17 cellular contexts compared by ENCODE assay signal in the genomic region with DNA sequence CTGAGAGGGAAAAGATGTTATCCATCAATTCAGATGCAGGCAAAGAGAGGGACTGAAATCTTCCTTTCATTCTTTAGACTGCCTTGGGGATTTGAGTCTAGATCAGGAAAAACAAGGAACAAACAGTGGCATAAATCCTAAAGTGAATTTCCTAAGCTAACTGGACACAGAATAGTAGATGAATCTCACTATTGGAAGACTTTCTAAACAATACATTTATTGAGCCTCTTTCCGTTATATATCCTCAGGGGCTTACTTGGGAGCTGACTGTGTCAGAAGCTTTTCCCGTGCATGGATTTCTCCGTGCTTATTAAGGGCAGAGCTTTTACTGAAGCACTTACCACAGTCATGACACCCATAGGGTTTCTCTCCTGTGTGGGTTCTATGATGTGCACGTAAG. TPM values are rescaled to one million over a fixed set of nuclear protein-coding genes. Genes with fewer than 3 reads are reported as not detected.
DNase-seq lines count a peak whose midpoint lies in the region; ATAC-seq and TF ChIP-seq lines count a peak whose summit lies in the region.
"Had no signal": no experiment of that assay in that cellular context is flagged by ENCODE, and none has a peak within 500 bp of the region (broad histone marks: within the 10 kb centered on the region; RNA-seq: fewer than 3 reads in every experiment).

No MANE protein-coding gene starts in this region.

- H3K27ac ChIP-seq in PC-3 (ENCODE audit: low read length) (no peak overlapping the region), coronary artery (no peak overlapping the region), liver (ENCODE audit: low read depth in 1 of 2, low read length in 2 of 2) (no peak overlapping the region), subcutaneous abdominal adipose tissue (ENCODE audit: low read depth, low read length) (no peak overlapping the region), tibial artery (no peak overlapping the region)
- H3K27ac ChIP-seq: C4-2B had no signal

- CTCF ChIA-PET in PC-3 (lab: Charles Lee), result no interaction called here

- H4K20me1 ChIP-seq in PC-3 (ENCODE audit: low read length), result no peaks in the 10 kb centered on the region

- no peaks in the 10 kb centered on the region for H3K79me2 ChIP-seq in PC-3 (ENCODE audit: low read length)

- H2AFZ ChIP-seq in PC-3 (ENCODE audit: low read length), result no peak overlapping the region

- TF ChIP-seq CTCF in PC-3 (conservative IDR thresholded peaks at IDR 0.05; ENCODE audit: low read depth, low read length) (no peak), coronary artery (IDR thresholded peaks at IDR 0.05) (no peak), liver (IDR thresholded peaks at IDR 0.05; ENCODE audit: low read depth, low read length, missing input control) (no peak), tibial artery (IDR thresholded peaks at IDR 0.05) (no peak)

- WGBS in liver, result 97% methylated on average over 4 of the region's 4 CpGs

- no peak overlapping the region for H3K4me2 ChIP-seq in PC-3 (ENCODE audit: low read length)

- H3K9ac ChIP-seq in PC-3 (ENCODE audit: low read length) (no peak overlapping the region), liver (ENCODE audit: low read depth in 1 of 2, low read length in 2 of 2) (no peak overlapping the region), subcutaneous abdominal adipose tissue (ENCODE audit: low read length in 5 of 5) (no peak overlapping the region)

- H3K36me3 ChIP-seq in PC-3 (ENCODE audit: low read depth, low read length), result peaks cover 66% of the 10 kb centered on the region
- peaks cover 21 to 74% (median 66%) of the 10 kb centered on the region in 4 donors for H3K36me3 ChIP-seq in liver (ENCODE audit: control insufficient read depth in 4 of 4, insufficient read depth in 3 of 4, low read depth in 1 of 4, low read length in 3 of 4)
- peaks cover 42 to 60% (median 59%) of the 10 kb centered on the region in 5 donors for H3K36me3 ChIP-seq in subcutaneous abdominal adipose tissue (ENCODE audit: control insufficient read depth in 5 of 5, insufficient read depth in 5 of 5, low read length in 5 of 5)
- peaks cover 80 to 89% (median 81%) of the 10 kb centered on the region in 3 donors for H3K36me3 ChIP-seq in tibial artery

- no peak for TF ChIP-seq RAD21 in liver (IDR thresholded peaks at IDR 0.05)

- H3K4me1 ChIP-seq in PC-3 (ENCODE audit: insufficient read depth, low read length) (no peaks in the 10 kb centered on the region), liver (ENCODE audit: control insufficient read depth in 4 of 4, insufficient read depth in 4 of 4, low read length in 3 of 4) (no peaks in the 10 kb centered on the region), subcutaneous abdominal adipose tissue (ENCODE audit: control insufficient read depth in 5 of 5, insufficient read depth in 5 of 5, low read length in 5 of 5) (no peaks in the 10 kb centered on the region), tibial artery (no peaks in the 10 kb centered on the region)

- H3K4me3 ChIP-seq in PC-3 (ENCODE audit: low read length), result peak overlapping the region; percentile 22; the same call in 1 of the 2 replicates
- peak overlapping the region; percentile 12 for H3K4me3 ChIP-seq in coronary artery
- H3K4me3 ChIP-seq in liver (ENCODE audit: low read depth in 1 of 3, low read length in 3 of 3), result peak overlapping the region in 2 of 3 donors; percentile 62 to 71
- peak overlapping the region; percentile 20 to 55 (median 33) for H3K4me3 ChIP-seq in subcutaneous abdominal adipose tissue (ENCODE audit: low read depth in 1 of 5, low read length in 5 of 5)
- no peak overlapping the region for H3K4me3 ChIP-seq in tibial artery

- H3K27me3 ChIP-seq in PC-3 (ENCODE audit: low read length) (no peaks in the 10 kb centered on the region), liver (ENCODE audit: control insufficient read depth in 4 of 4, insufficient read depth in 4 of 4, low read length in 3 of 4) (no peaks in the 10 kb centered on the region), subcutaneous abdominal adipose tissue (ENCODE audit: control insufficient read depth in 5 of 5, insufficient read depth in 4 of 5, low read length in 5 of 5) (no peaks in the 10 kb centered on the region), tibial artery (no peaks in the 10 kb centered on the region)

- ATAC-seq in PC-3, result no peak
- ATAC-seq in left ventricle myocardium superior, result no peak
- no peak for ATAC-seq in GM21367 (IDR thresholded peaks at IDR 0.05; ENCODE audit: unreplicated experiment)

- intact Hi-C loops in PC-3 (cut with micrococcal nuclease), result no loop called here
- intact Hi-C loops in tibial artery (cut with DNase I; ENCODE audit: low total_unique reads), result no loop called here
- intact Hi-C loops in left ventricle myocardium superior (cut with micrococcal nuclease), result no loop called here

- H3K9me2 ChIP-seq in PC-3 (replicated peaks; ENCODE audit: low read length), result no peaks in the 10 kb centered on the region

- H3K9me3 ChIP-seq in PC-3 (ENCODE audit: low read length) (peaks cover 21% of the 10 kb centered on the region), liver (ENCODE audit: control insufficient read depth in 4 of 4, low read length in 3 of 4) (peaks cover 15 to 47% (median 33%) of the 10 kb centered on the region in 4 donors), subcutaneous abdominal adipose tissue (ENCODE audit: control insufficient read depth in 5 of 5, low read length in 5 of 5) (peaks cover 23 to 61% (median 53%) of the 10 kb centered on the region in 5 donors), tibial artery (peaks cover 0 to 67% (median 23%) of the 10 kb centered on the region in 3 donors)

- POLR2A ChIA-PET in PC-3 (lab: Charles Lee; ENCODE audit: unreplicated experiment), result no interaction called here

- BruUV-seq in PC-3 (replicated peaks; lab: Mats Ljungman, UMichigan), result no TSS peak

- DNase-seq in PC-3 (no peak), coronary artery (ENCODE audit: low spot score) (no peak), tibial artery (no peak), left ventricle myocardium superior (no peak)
- DNase-seq: CD4-positive, alpha-beta memory T cell; COR-L47; DMS153; DMS79 treated with DMSO at 0.1 percent for 48 hours; EL; GOT3; H9 had no signal

- H3F3A ChIP-seq in PC-3 (ENCODE audit: low read length, unreplicated experiment), result no peaks in the 10 kb centered on the region

TF ChIP-seq in liver, 16 proteins besides CTCF, POLR2A, EP300 and RAD21:
- no peak for TF ChIP-seq GABPA (IDR thresholded peaks at IDR 0.05 in 1 of 2, conservative IDR thresholded peaks at IDR 0.05 in 1 of 2)
- TF ChIP-seq TAF1 (conservative IDR thresholded peaks at IDR 0.05), result no peak
- no peak for TF ChIP-seq FOXA1 (IDR thresholded peaks at IDR 0.05)
- no peak for TF ChIP-seq EGR1 (IDR thresholded peaks at IDR 0.05; ENCODE audit: low read depth in 2 of 2)
- TF ChIP-seq JUND (IDR thresholded peaks at IDR 0.05), result no peak
- TF ChIP-seq RXRA (IDR thresholded peaks at IDR 0.05), result no peak
- TF ChIP-seq HNF4G (IDR thresholded peaks at IDR 0.05), result no peak
- no peak for TF ChIP-seq YY1 (IDR thresholded peaks at IDR 0.05)
- TF ChIP-seq NR2F2 (IDR thresholded peaks at IDR 0.05), result no peak
- TF ChIP-seq SP1 (IDR thresholded peaks at IDR 0.05), result no peak

RNA-seq across cellular contexts. Expression of gene ZSCAN29, which starts 10.0 kb away (rescaled TPM):
- total RNA-seq in PC-3 (2014; rRNA removed) (16.8 and 28.0 TPM in 2 replicates), liver (10 to 100 TPM; 13.4 to 15.6 TPM), left ventricle myocardium superior (11.6 TPM)
- 1 to 10 TPM; 4.1 to 5.8 TPM for polyA plus RNA-seq in liver

RNA-seq across cellular contexts. Expression of gene TUBGCP4, which starts 10.1 kb away (rescaled TPM):
- total RNA-seq in PC-3 (2014; rRNA removed) (29.7 and 40.6 TPM in 2 replicates), liver (10 to 100 TPM; 17.1 to 20.5 TPM), left ventricle myocardium superior (13.0 TPM)
- polyA plus RNA-seq in liver, result 1 to 10 TPM; 4.6 to 7.7 TPM

RNA-seq across cellular contexts. Expression of gene LCMT2, which starts 30.4 kb away (rescaled TPM):
- total RNA-seq in PC-3 (2014; rRNA removed) (6.7 and 7.4 TPM in 2 replicates), liver (1 to 10 TPM; 4.0 to 4.3 TPM), left ventricle myocardium superior (4.4 TPM)
- 1 to 10 TPM; 3.1 to 3.7 TPM for polyA plus RNA-seq in liver

RNA-seq across cellular contexts. Expression of gene TGM7, which starts 58.8 kb away (rescaled TPM):
- total RNA-seq in PC-3 (2014; rRNA removed), result not detected in 2 replicates
- not detected for total RNA-seq in liver
- polyA plus RNA-seq in liver, result not detected
- not detected for total RNA-seq in left ventricle myocardium superior
- total RNA-seq: CD4-positive, alpha-beta memory T cell; H9; HT-29 had no signal
- polyA plus RNA-seq: CD4-positive, alpha-beta memory T cell; IgD-negative memory B cell had no signal

Comparison
In these comparisons a context has a peak if more than half of its experiments do, and no peak if none do; other contexts are left out.
1. H3K4me3 ChIP-seq: peak in PC-3 (single experiment), coronary artery (single experiment), liver (2 of 3) and subcutaneous abdominal adipose tissue (5 of 5); none in tibial artery (0 of 2).